8 cellular contexts compared by ENCODE assay signal in genomic region chr4:88054909-88055308, GRCh38. TPM values are rescaled to one million over a fixed set of nuclear protein-coding genes. Genes with fewer than 3 reads are reported as not detected.
DNase-seq lines count a peak whose midpoint lies in the region; ATAC-seq, FAIRE-seq and TF ChIP-seq lines count a peak whose summit lies in the region.

No MANE protein-coding gene starts in this region.

- RAD21 ChIA-PET in GM12878 (lab: Charles Lee; ENCODE audit: unreplicated experiment), result no interaction called here

- H4K20me1 ChIP-seq in Karpas-422 (ENCODE audit: insufficient read depth, low read depth, low read length) (no peaks in the 10 kb centered on the region), GM12878 (ENCODE audit: control insufficient read depth, insufficient read depth) (no peaks in the 10 kb centered on the region)

- peak; percentile 16 for DNase-seq in activated naive CD4-positive, alpha-beta T cell treated with anti-CD3 and anti-CD28 coated beads for 36 hours
- DNase-seq in activated naive CD4-positive, alpha-beta T cell (lab: John Stamatoyannopoulos, UW), result no peak
- peak; percentile 72 for DNase-seq in Karpas-422
- no peak for DNase-seq in GM12878 (ENCODE audit: low read depth, low spot score)
- DNase-seq in left lobe of liver (ENCODE audit: low spot score), result peak; percentile 74
- no peak for DNase-seq in activated CD4-positive, alpha-beta T cell treated with anti-CD3 and anti-CD28 coated beads, Interleukin-2, amount 50 U/mL, for 4 hours

- intact Hi-C loops in activated naive CD4-positive, alpha-beta T cell treated with anti-CD3 and anti-CD28 coated beads for 36 hours (cut with micrococcal nuclease), result loop anchor here (1.0 kb wide), 1 partner anchor 157 kb away; no protein-coding TSS in a partner anchor
- intact Hi-C loops in GM12878 (cut with micrococcal nuclease; ENCODE audit: unreplicated experiment), result no loop called here

- H3K27ac ChIP-seq in Karpas-422 (ENCODE audit: low read length), result no peak overlapping the region
- H3K27ac ChIP-seq in GM12878 (ENCODE audit: control insufficient read depth, insufficient read depth), result no peak overlapping the region

- 95% methylated on average over 2 of the region's 2 CpGs for WGBS in GM12878 (ENCODE audit: insufficient coverage, insufficient replicate concordance, low lambda C conversion rate, missing lambda C conversion rate)

- ATAC-seq in GM12878 (peak; percentile 63), left lobe of liver (peak; percentile 100), GM21526 (IDR thresholded peaks at IDR 0.05; ENCODE audit: low FRiP score, unreplicated experiment) (no peak), HG03442 (IDR thresholded peaks at IDR 0.05; ENCODE audit: unreplicated experiment) (no peak)

- in situ Hi-C loops in GM12878 (cut with MboI), result no loop called here

- H2AFZ ChIP-seq in Karpas-422 (ENCODE audit: low read length) (no peak overlapping the region), GM12878 (ENCODE audit: control insufficient read depth, low read depth, low read length) (no peak overlapping the region)

- TF ChIP-seq CTCF in GM12878 (IDR thresholded peaks at IDR 0.05 in 2 of 3, conservative IDR thresholded peaks at IDR 0.05 in 1 of 3; ENCODE audit: control insufficient read depth in 2 of 3, extremely low read depth in 1 of 3, insufficient read depth in 1 of 3, low read depth in 3 of 3, low read length in 3 of 3), result peak; percentile 20 to 44 (median 23); a peak in 4 of 6 replicates

- SMC1A ChIA-PET in GM12878 (lab: Charles Lee; ENCODE audit: uncharacterized antibody, unreplicated experiment), result no interaction called here

- TF ChIP-seq POLR2A in GM12878 (IDR thresholded peaks at IDR 0.05; ENCODE audit: low read depth, low read length), result no peak

- POLR2A ChIA-PET in GM12878 (lab: Charles Lee), result interaction anchor here (1.2 kb wide), 1 partner anchor 23 kb away, joined by 3 read pairs; no protein-coding TSS in a partner anchor

- H3K27me3 ChIP-seq in Karpas-422 (ENCODE audit: low read length) (no peaks in the 10 kb centered on the region), GM12878 (replicated peaks in 1 of 2; ENCODE audit: control insufficient read depth in 2 of 2, insufficient read depth in 2 of 2, low read length in 1 of 2) (no peaks in the 10 kb centered on the region)

- no peak for FAIRE-seq in GM12878 (lab: Jason Lieb, UNC)

- H3K4me1 Mint-ChIP-seq in activated naive CD4-positive, alpha-beta T cell treated with anti-CD3 and anti-CD28 coated beads for 36 hours (ENCODE audit: low read depth), result no peaks in the 10 kb centered on the region

- CTCF ChIA-PET in activated naive CD4-positive, alpha-beta T cell treated with anti-CD3 and anti-CD28 coated beads for 36 hours (lab: Charles Lee), result interaction anchor here (2.0 kb wide), 1 partner anchor 157 kb away, joined by 4 read pairs; no protein-coding TSS in a partner anchor
- CTCF ChIA-PET in GM12878 (lab: Yijun Ruan, JAX), result interaction anchor here (1.4 to 1.7 kb wide), 2 partner anchors 156 to 157 kb away, joined by 5 read pairs; no protein-coding TSS in a partner anchor

- H3K9me2 ChIP-seq in Karpas-422 (replicated peaks; ENCODE audit: insufficient read depth, low read length), result no peaks in the 10 kb centered on the region

- H3K4me2 ChIP-seq in Karpas-422 (ENCODE audit: low read depth, low read length, poor library complexity, severe bottlenecking) (no peak overlapping the region), GM12878 (ENCODE audit: control insufficient read depth, insufficient read depth) (no peak overlapping the region)

- no peak for TF ChIP-seq EP300 in GM12878 (IDR thresholded peaks at IDR 0.05; ENCODE audit: borderline replicate concordance in 1 of 2, control insufficient read depth in 1 of 2, low read depth in 2 of 2, low read length in 2 of 2)

- TF ChIP-seq RAD21 in GM12878 (IDR thresholded peaks at IDR 0.05; ENCODE audit: insufficient read depth, low read depth, low read length), result peak; percentile 35; the same call in 1 of the 2 replicates

- H3K9me3 ChIP-seq in Karpas-422 (ENCODE audit: low read length), result no peaks in the 10 kb centered on the region
- H3K9me3 ChIP-seq in GM12878 (replicated peaks; ENCODE audit: control insufficient read depth, insufficient read depth, low read length), result no peaks in the 10 kb centered on the region

- H3K36me3 ChIP-seq in Karpas-422 (ENCODE audit: insufficient read depth, low read length), result peaks cover 49% of the 10 kb centered on the region
- peaks cover 0 to 2% of the 10 kb centered on the region in 2 experiments; a peak in 2 of 4 replicates for H3K36me3 ChIP-seq in GM12878 (ENCODE audit: control insufficient read depth in 2 of 2, insufficient read depth in 2 of 2, low read length in 1 of 2)

- no peak overlapping the region for H3K4me3 Mint-ChIP-seq in activated naive CD4-positive, alpha-beta T cell treated with anti-CD3 and anti-CD28 coated beads for 36 hours

- peaks cover 6% of the 10 kb centered on the region for H3K4me1 ChIP-seq in Karpas-422 (ENCODE audit: low read length)
- no peaks in the 10 kb centered on the region for H3K4me1 ChIP-seq in GM12878 (ENCODE audit: control insufficient read depth, insufficient read depth, low read length)

- H3K9ac ChIP-seq in Karpas-422 (ENCODE audit: low read length) (no peak overlapping the region), GM12878 (ENCODE audit: control insufficient read depth, insufficient read depth, low read length) (no peak overlapping the region)

- H3K79me2 ChIP-seq in Karpas-422 (ENCODE audit: low read length) (no peaks in the 10 kb centered on the region), GM12878 (ENCODE audit: control insufficient read depth, insufficient read depth, low read length) (no peaks in the 10 kb centered on the region)

- H3K4me3 ChIP-seq in Karpas-422 (ENCODE audit: low read length) (no peak overlapping the region), GM12878 (no peak overlapping the region)

- H3K36me3 Mint-ChIP-seq in activated naive CD4-positive, alpha-beta T cell treated with anti-CD3 and anti-CD28 coated beads for 36 hours (ENCODE audit: low read depth), result no peaks in the 10 kb centered on the region

- BruUV-seq in GM12878 (replicated peaks; lab: Mats Ljungman, UMichigan), result no TSS peak

- no peak overlapping the region for H3K27ac Mint-ChIP-seq in activated naive CD4-positive, alpha-beta T cell treated with anti-CD3 and anti-CD28 coated beads for 36 hours

- no peaks in the 10 kb centered on the region for H3K27me3 Mint-ChIP-seq in activated naive CD4-positive, alpha-beta T cell treated with anti-CD3 and anti-CD28 coated beads for 36 hours (ENCODE audit: low read depth)

- no peaks in the 10 kb centered on the region for H3K9me3 Mint-ChIP-seq in activated naive CD4-positive, alpha-beta T cell treated with anti-CD3 and anti-CD28 coated beads for 36 hours

TF ChIP-seq in GM12878, 131 proteins besides CTCF, POLR2A, EP300 and RAD21:
- 0 out of 2 replicates have a peak, but pooled peaks have one; percentile 38 for TF ChIP-seq SMC3 (IDR thresholded peaks at IDR 0.05; ENCODE audit: borderline replicate concordance, low read length)
- no peak for TF ChIP-seq MYC (IDR thresholded peaks at IDR 0.05; ENCODE audit: insufficient read depth, insufficient read length, insufficient replicate concordance, low read length, severe bottlenecking)

RNA-seq across cellular contexts. Expression of gene PKD2, which starts 47.5 kb away (rescaled TPM):
- total RNA-seq in activated naive CD4-positive, alpha-beta T cell treated with anti-CD3 and anti-CD28 coated beads for 36 hours, result 1 to 10 TPM; 1.7 to 1.9 TPM
- 17.6 and 20.8 TPM in 2 replicates for total RNA-seq in Karpas-422 (2014; rRNA removed; shearing (Covaris generic); ENCODE audit: low replicate concordance)
- total RNA-seq in GM12878 (2013; cell fraction: nucleolus; rRNA removed), result 16.6 and 20.8 TPM in 2 replicates
- 9.3 and 12.5 TPM in 2 replicates for total RNA-seq in GM12878 (2014; rRNA removed)
- total RNA-seq in GM12878 (2014; rRNA removed; fragmentation: Illumina TruSeq; extraction: Trizol), result 13.8 and 15.5 TPM in 2 replicates
- total RNA-seq in GM12878 (2021), result 7.5 and 8.6 TPM in 2 replicates
- polyA plus RNA-seq in GM12878 (2011; ENCODE audit: low read depth), result 4.4 TPM
- 11.0 and 15.2 TPM in 2 replicates for polyA plus RNA-seq in GM12878 (2011; rRNA removed)
- 3.2 and 3.9 TPM in 2 replicates for polyA plus RNA-seq in GM12878 (2011; cell fraction: cytosol; rRNA removed)
- 23.7 and 36.4 TPM in 2 replicates for polyA plus RNA-seq in GM12878 (2011; cell fraction: nucleus; rRNA removed)
- polyA plus RNA-seq in GM12878 (2012), result 3.8 and 4.5 TPM in 2 replicates
- polyA plus RNA-seq in GM12878 (2014; fragmentation: Illumina TruSeq; extraction: Trizol), result 11.4 and 18.1 TPM in 2 replicates
- 1 to 10 TPM; 2.0 to 2.1 TPM for polyA plus RNA-seq in GM12878 (2014; fragmentation: Nextera tagmentation; extraction: Ambion mirVana)
- 8.7 and 12.4 TPM in 2 replicates for polyA plus RNA-seq in GM12878 (2014; rRNA removed)
- polyA plus RNA-seq in GM12878 (2016; fragmentation: Nextera tagmentation; extraction: Ambion mirVana), result 1 to 10 TPM; 2.0 to 5.3 TPM
- polyA minus RNA-seq in GM12878 (2011; rRNA and poly(A)+ RNA removed), result 13.0 and 22.7 TPM in 2 replicates
- 1.3 and 6.2 TPM in 2 replicates for polyA minus RNA-seq in GM12878 (2011; cell fraction: cytosol; rRNA and poly(A)+ RNA removed)
- 10.3 and 15.8 TPM in 2 replicates for polyA minus RNA-seq in GM12878 (2011; cell fraction: nucleus; rRNA and poly(A)+ RNA removed)
- total RNA-seq in left lobe of liver, result 6.5 TPM

Comparison
In these comparisons a context has a peak if more than half of its experiments do, and no peak if none do; other contexts are left out.
1. DNase-seq: peak in activated naive CD4-positive, alpha-beta T cell treated with anti-CD3 and anti-CD28 coated beads for 36 hours (single experiment), Karpas-422 (single experiment) and left lobe of liver (single experiment); none in activated naive CD4-positive, alpha-beta T cell (0 of 4), GM12878 (single experiment) and activated CD4-positive, alpha-beta T cell treated with anti-CD3 and anti-CD28 coated beads, Interleukin-2, amount 50 U/mL, for 4 hours (0 of 2).
2. ATAC-seq: peak in GM12878 (single experiment) and left lobe of liver (single experiment); none in GM21526 (single experiment) and HG03442 (single experiment).